13 cellular contexts compared by ENCODE assay signal in the genomic region with DNA sequence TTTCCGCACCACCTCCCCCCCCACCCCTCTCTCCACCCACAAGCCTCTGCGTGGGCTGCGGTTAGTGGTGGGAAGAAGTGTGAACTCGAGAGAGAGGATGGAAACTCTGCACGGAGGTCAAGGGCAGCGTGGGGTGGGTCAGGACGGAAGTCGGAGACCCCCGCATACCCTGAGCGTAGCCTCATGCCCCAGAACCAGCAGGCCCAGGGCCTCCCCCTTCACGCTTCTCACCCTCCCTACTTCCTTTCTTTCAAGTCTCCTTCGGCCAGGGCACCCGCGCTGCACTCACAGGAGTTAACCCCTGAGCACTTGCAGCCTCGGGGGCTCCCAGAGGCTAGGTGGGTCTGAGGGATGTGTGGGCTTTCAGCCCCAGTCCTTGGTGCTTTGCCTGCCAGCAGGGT. TPM values are rescaled to one million over a fixed set of nuclear protein-coding genes. Genes with fewer than 3 reads are reported as not detected.
DNase-seq lines count a peak whose midpoint lies in the region; ATAC-seq lines count a peak whose summit lies in the region.
"Had no signal": no experiment of that assay in that cellular context is flagged by ENCODE, and none has a peak within 500 bp of the region (broad histone marks: within the 10 kb centered on the region; RNA-seq: fewer than 3 reads in every experiment).

No MANE protein-coding gene starts in this region.

- H3K9ac ChIP-seq in BLaER1: 0 out of 2 replicates have a peak overlapping the region, but pooled peaks have one; percentile 50

- H3K9me3 Mint-ChIP-seq in naive thymus-derived CD4-positive, alpha-beta T cell: peaks cover 0 to 2% (median 0%) of the 10 kb centered on the region in 11 donors
- H3K9me3 Mint-ChIP-seq: mesothelial cell of epicardium had no signal

- intact Hi-C loops in naive thymus-derived CD4-positive, alpha-beta T cell (cut with micrococcal nuclease): loop anchor here in 1 of 2 donors (1.0 kb wide), 1 partner anchor 18 kb away; no protein-coding TSS in a partner anchor

- H3K27me3 Mint-ChIP-seq in naive thymus-derived CD4-positive, alpha-beta T cell: no peaks in the 10 kb centered on the region

- no peaks in the 10 kb centered on the region for H3K27me3 ChIP-seq in BLaER1
- no peaks in the 10 kb centered on the region for H3K27me3 ChIP-seq in naive thymus-derived CD4-positive, alpha-beta T cell (ENCODE audit: control insufficient read depth in 2 of 2, insufficient read depth in 2 of 2, low read length in 2 of 2)
- H3K27me3 ChIP-seq: cardiac muscle cell, foreskin keratinocyte had no signal

- H4K20me1 ChIP-seq in BLaER1: peaks cover 45% of the 10 kb centered on the region

- peak overlapping the region; percentile 66 for H3K27ac ChIP-seq in BLaER1
- no peak overlapping the region for H3K27ac ChIP-seq in naive thymus-derived CD4-positive, alpha-beta T cell (ENCODE audit: low read depth, low read length)
- H3K27ac ChIP-seq: cardiac muscle cell, foreskin keratinocyte had no signal

- no peaks in the 10 kb centered on the region for H3K36me3 Mint-ChIP-seq in naive thymus-derived CD4-positive, alpha-beta T cell

- peaks cover 97% of the 10 kb centered on the region for H3K4me1 ChIP-seq in BLaER1
- peaks cover 55 to 81% of the 10 kb centered on the region in 2 donors for H3K4me1 ChIP-seq in naive thymus-derived CD4-positive, alpha-beta T cell (ENCODE audit: control insufficient read depth in 2 of 2, insufficient read depth in 2 of 2, low read length in 2 of 2)
- H3K4me1 ChIP-seq: foreskin keratinocyte had no signal

- in situ Hi-C loops in KBM-7 (cut with MboI; ENCODE audit: low pct_unique_long_range_greater_than_20kb, low sequenced_read_pairs): no loop called here

- H3K4me2 ChIP-seq in BLaER1: peak overlapping the region; percentile 94

- H3K4me1 Mint-ChIP-seq in naive thymus-derived CD4-positive, alpha-beta T cell: peaks cover 51 to 83% (median 59%) of the 10 kb centered on the region in 7 donors

- POLR2A ChIA-PET in naive thymus-derived CD4-positive, alpha-beta T cell (lab: Charles Lee): interaction anchor here (0.6 kb wide), 1 partner anchor 1242 kb away, joined by 7 read pairs; a partner anchor contains a TSS

- no peaks in the 10 kb centered on the region for H3K9me3 ChIP-seq in BLaER1
- no peaks in the 10 kb centered on the region for H3K9me3 ChIP-seq in naive thymus-derived CD4-positive, alpha-beta T cell (ENCODE audit: control insufficient read depth in 2 of 3, low read length in 3 of 3)

- H3K4me3 ChIP-seq in BLaER1: peak overlapping the region; percentile 48
- peak overlapping the region; percentile 32 for H3K4me3 ChIP-seq in naive thymus-derived CD4-positive, alpha-beta T cell (ENCODE audit: low read length)
- H3K4me3 ChIP-seq: cardiac muscle cell had no signal

- CTCF ChIA-PET in naive thymus-derived CD4-positive, alpha-beta T cell (lab: Charles Lee): interaction anchor here (1.2 kb wide), 1 partner anchor 30 kb away, joined by 4 read pairs; a partner anchor contains a TSS

- peak overlapping the region in 5 of 9 donors; percentile 9 to 85 (median 48) for H3K27ac Mint-ChIP-seq in naive thymus-derived CD4-positive, alpha-beta T cell
- H3K27ac Mint-ChIP-seq: mesothelial cell of epicardium had no signal

- H3K36me3 ChIP-seq in BLaER1: peaks cover 19% of the 10 kb centered on the region
- H3K36me3 ChIP-seq in naive thymus-derived CD4-positive, alpha-beta T cell (ENCODE audit: control insufficient read depth in 2 of 3, insufficient read depth in 3 of 3, low read length in 3 of 3): no peaks in the 10 kb centered on the region

- ATAC-seq in naive thymus-derived CD4-positive, alpha-beta T cell: peak; percentile 22
- ATAC-seq in HG03520 (IDR thresholded peaks at IDR 0.05; ENCODE audit: unreplicated experiment) (no peak), HG02610 (IDR thresholded peaks at IDR 0.05; ENCODE audit: unreplicated experiment) (no peak)
- ATAC-seq: foreskin keratinocyte had no signal

- H3K4me3 Mint-ChIP-seq in naive thymus-derived CD4-positive, alpha-beta T cell: peak overlapping the region; percentile 62 to 82 (median 71)
- H3K4me3 Mint-ChIP-seq: mesothelial cell of epicardium had no signal

- DNase-seq in KBM-7 (peak; percentile 48), activated T-cell treated with anti-CD3 and anti-CD28 coated beads for 4 hours (peak; percentile 70), H4 (ENCODE audit: low spot score) (no peak), hepatic stellate cell (ENCODE audit: low spot score) (no peak)
- peak in 5 of 9 donors; percentile 29 to 63 (median 37) for DNase-seq in naive thymus-derived CD4-positive, alpha-beta T cell
- DNase-seq: foreskin keratinocyte, NCI-H510A treated with DMSO at 0.1 percent for 48 hours had no signal

RNA-seq across cellular contexts. Expression of a gene that starts 9.2 kb away (rescaled TPM):
- 10 to 100 TPM in 1 of 5 experiments, 1 to 10 TPM in 4; 1.9 to 13.3 (median 2.9) TPM for total RNA-seq in naive thymus-derived CD4-positive, alpha-beta T cell
- under 1 TPM in 1 of 2 donors, not detected in 1; 0.08 TPM for polyA plus RNA-seq in naive thymus-derived CD4-positive, alpha-beta T cell
- 7.8 and 13.7 TPM in 2 replicates for total RNA-seq in H4 (2014; rRNA removed; shearing (Covaris generic))

RNA-seq across cellular contexts. Expression of a gene that starts 29.8 kb away (rescaled TPM):
- 10 to 100 TPM in 2 of 5 experiments, 1 to 10 TPM in 3; 1.3 to 38.6 (median 4.5) TPM for total RNA-seq in naive thymus-derived CD4-positive, alpha-beta T cell
- under 1 TPM; 0.13 to 0.43 TPM for polyA plus RNA-seq in naive thymus-derived CD4-positive, alpha-beta T cell
- 0.10 TPM in 1 of 2 replicates, not detected in the other for total RNA-seq in H4 (2014; rRNA removed; shearing (Covaris generic))
- total RNA-seq: foreskin keratinocyte, HT1080, mesothelial cell of epicardium had no signal
- polyA plus RNA-seq: foreskin keratinocyte had no signal

RNA-seq across cellular contexts. Expression of a gene that starts 53.5 kb away (rescaled TPM):
- 100 to 1,000 TPM; 185 to 465 (median 255) TPM for total RNA-seq in naive thymus-derived CD4-positive, alpha-beta T cell
- polyA plus RNA-seq in naive thymus-derived CD4-positive, alpha-beta T cell: 10 to 100 TPM; 21.1 to 30.0 TPM
- total RNA-seq in H4 (2014; rRNA removed; shearing (Covaris generic)): 381 and 436 TPM in 2 replicates

Comparison
In these comparisons a context has a peak if more than half of its experiments do, and no peak if none do; other contexts are left out.
1. DNase-seq: peak in KBM-7 (single experiment), activated T-cell treated with anti-CD3 and anti-CD28 coated beads for 4 hours (single experiment) and naive thymus-derived CD4-positive, alpha-beta T cell (5 of 9); none in H4 (single experiment) and hepatic stellate cell (single experiment).